ENCODE assay signal across 8 cellular contexts in the genomic region with DNA sequence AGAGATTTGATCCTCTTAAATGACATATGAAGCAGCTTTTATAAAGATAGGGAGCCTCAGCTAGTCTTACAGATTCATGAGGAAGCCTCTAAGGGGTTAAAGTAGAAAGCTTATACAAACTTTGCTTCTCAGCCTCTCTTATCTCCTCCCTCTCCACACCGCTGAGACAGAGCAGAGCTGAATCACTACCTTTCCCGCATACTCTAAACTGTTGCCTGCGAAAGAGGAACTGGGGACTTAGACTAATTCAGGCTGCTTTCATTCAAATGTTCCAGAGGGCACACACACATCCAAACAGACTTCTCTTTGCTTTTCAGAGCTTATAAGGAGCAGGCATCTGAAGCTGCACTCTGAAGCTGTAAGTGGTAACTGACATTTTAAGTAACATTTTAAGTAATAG. TPM values are rescaled to one million over a fixed set of nuclear protein-coding genes. Genes with fewer than 3 reads are reported as not detected.
DNase-seq lines count a peak whose midpoint lies in the region; ATAC-seq, FAIRE-seq and TF ChIP-seq lines count a peak whose summit lies in the region.

A gene (plus strand): TSS at position 169 of the 400 bp plus-strand sequence. CDS start 7,213 bp downstream, outside the sequence.

- TF ChIP-seq EP300 in SK-N-SH (IDR thresholded peaks at IDR 0.05; ENCODE audit: borderline replicate concordance in 1 of 2, low read depth in 1 of 2, low read length in 1 of 2): no peak

- no peak for FAIRE-seq in GM19239 (lab: Jason Lieb, UNC)

- CTCF ChIA-PET in SK-N-SH (lab: Yijun Ruan, JAX): interaction anchor here (0.7 to 1.2 kb wide), 2 partner anchors 9 to 142 kb away, joined by 3 to 5 read pairs; no protein-coding TSS in a partner anchor

- H3K9me3 ChIP-seq in SK-N-SH (no peaks in the 10 kb centered on the region), mesodermal cell (ENCODE audit: control insufficient read depth, low read length) (no peaks in the 10 kb centered on the region), gastrocnemius medialis (no peaks in the 10 kb centered on the region), right cardiac atrium (ENCODE audit: control insufficient read depth, low read length) (no peaks in the 10 kb centered on the region)

- H4K20me1 ChIP-seq in SK-N-SH (ENCODE audit: insufficient read depth): no peaks in the 10 kb centered on the region

- DNase-seq in GM19239 (ENCODE audit: insufficient read length, low spot score) (peak; percentile 0), SK-N-SH (peak; percentile 7), gastrocnemius medialis (no peak), LoVo (ENCODE audit: low spot score) (no peak), right cardiac atrium (no peak), GM10266 (ENCODE audit: extremely low spot score) (no peak)

- H3K27me3 ChIP-seq in SK-N-SH (ENCODE audit: insufficient read depth) (no peaks in the 10 kb centered on the region; the same call in 1 of the 2 replicates), gastrocnemius medialis (peaks cover 0 to 3% (median 0%) of the 10 kb centered on the region in 3 donors), right cardiac atrium (ENCODE audit: control insufficient read depth, insufficient read depth) (no peaks in the 10 kb centered on the region)

- no peak for TF ChIP-seq RAD21 in SK-N-SH (IDR thresholded peaks at IDR 0.05; ENCODE audit: low read length)

- ATAC-seq in HG02973 (IDR thresholded peaks at IDR 0.05; ENCODE audit: unreplicated experiment): peak; percentile 96
- no peak for ATAC-seq in gastrocnemius medialis
- no peak for ATAC-seq in right cardiac atrium

- H3K4me3 ChIP-seq in SK-N-SH (ENCODE audit: low read depth in 2 of 2, low read length in 1 of 2): peak within 1 kb of the TSS in 1 of 2 experiments; percentile 3; a peak in 1 of 4 replicates
- H3K4me3 ChIP-seq in mesodermal cell (ENCODE audit: extremely low read depth, insufficient read depth, low read length, poor library complexity, severe bottlenecking): no peak within 1 kb of the TSS
- H3K4me3 ChIP-seq in gastrocnemius medialis: no peak within 1 kb of the TSS
- H3K4me3 ChIP-seq in right cardiac atrium (ENCODE audit: low read length): no peak within 1 kb of the TSS

- intact Hi-C loops in gastrocnemius medialis (cut with DNase I; ENCODE audit: low total_unique reads) (no loop called here), right cardiac atrium (cut with DNase I) (no loop called here)

- no peaks in the 10 kb centered on the region for H3F3A ChIP-seq in SK-N-SH (replicated peaks; ENCODE audit: insufficient read depth)

- H3K27ac ChIP-seq in SK-N-SH (ENCODE audit: low read depth in 2 of 2, low read length in 1 of 2) (peak within 1 kb of the TSS in 1 of 2 experiments; percentile 34; a peak in 1 of 4 replicates), mesodermal cell (ENCODE audit: low read depth, low read length, severe bottlenecking) (peak within 1 kb of the TSS; percentile 16), gastrocnemius medialis (no peak within 1 kb of the TSS), right cardiac atrium (ENCODE audit: low read length) (no peak within 1 kb of the TSS)

- no peak for TF ChIP-seq POLR2A in gastrocnemius medialis (IDR thresholded peaks at IDR 0.05)

- H2AFZ ChIP-seq in SK-N-SH (ENCODE audit: low read depth): no peak within 1 kb of the TSS

- in situ Hi-C loops in gastrocnemius medialis (cut with MboI; ENCODE audit: low sequenced_read_pairs in 4 of 4): no loop called here

- WGBS in SK-N-SH (ENCODE audit: low lambda C conversion rate): 0% methylated on average over 3 of the region's 3 CpGs
- 0% methylated on average over 1 of the region's 3 CpGs; no CpG with 5 or more reads in 1 of the 2 experiments for WGBS in mesodermal cell (ENCODE audit: insufficient coverage in 2 of 2), 2 experiments
- 2% methylated on average over 3 of the region's 3 CpGs for WGBS in right cardiac atrium

- H3K79me2 ChIP-seq in SK-N-SH (ENCODE audit: insufficient read depth): no peaks in the 10 kb centered on the region

- POLR2A ChIA-PET in SK-N-SH (lab: Yijun Ruan, JAX): no interaction called here

- no peak within 1 kb of the TSS for H3K9ac ChIP-seq in SK-N-SH

- no peak within 1 kb of the TSS; the same call in 1 of the 2 replicates for H3K4me2 ChIP-seq in SK-N-SH

- no peaks in the 10 kb centered on the region for H3K9me2 ChIP-seq in SK-N-SH

- TF ChIP-seq CTCF in SK-N-SH (IDR thresholded peaks at IDR 0.05) (no peak), gastrocnemius medialis (IDR thresholded peaks at IDR 0.05 in 4 of 5, conservative IDR thresholded peaks at IDR 0.05 in 1 of 5) (no peak), GM10266 (IDR thresholded peaks at IDR 0.05; ENCODE audit: control insufficient read depth, insufficient read depth, low read depth, missing control alignments) (no peak)

- H3K4me1 ChIP-seq in SK-N-SH (ENCODE audit: control insufficient read depth in 1 of 2, insufficient read depth in 2 of 2, low read depth in 1 of 2, low read length in 1 of 2): no peaks in the 10 kb centered on the region
- peaks cover 14% of the 10 kb centered on the region for H3K4me1 ChIP-seq in mesodermal cell (ENCODE audit: control insufficient read depth, insufficient read depth, low read length, poor library complexity, severe bottlenecking)
- H3K4me1 ChIP-seq in gastrocnemius medialis: no peaks in the 10 kb centered on the region
- no peaks in the 10 kb centered on the region for H3K4me1 ChIP-seq in right cardiac atrium (ENCODE audit: control insufficient read depth, insufficient read depth, low read length)

- no peaks in the 10 kb centered on the region for H3K36me3 ChIP-seq in SK-N-SH (replicated peaks in 1 of 2; ENCODE audit: control insufficient read depth in 1 of 2, insufficient read depth in 2 of 2, low read length in 1 of 2)
- H3K36me3 ChIP-seq in mesodermal cell (ENCODE audit: control insufficient read depth, insufficient read depth, low read length): no peaks in the 10 kb centered on the region
- H3K36me3 ChIP-seq in gastrocnemius medialis: no peaks in the 10 kb centered on the region

TF ChIP-seq in SK-N-SH, 30 proteins besides CTCF, POLR2A, EP300 and RAD21:
- no peak for TF ChIP-seq EZH2phosphoT487 (IDR thresholded peaks at IDR 0.05; ENCODE audit: borderline replicate concordance, low read depth)
- TF ChIP-seq NRF1 (IDR thresholded peaks at IDR 0.05; ENCODE audit: low read depth, low read length): no peak
- no peak for TF ChIP-seq TAF1 (IDR thresholded peaks at IDR 0.05; ENCODE audit: borderline replicate concordance, low read depth, low read length)
- no peak for TF ChIP-seq ELF1 (IDR thresholded peaks at IDR 0.05)
- TF ChIP-seq, protein P1, sequence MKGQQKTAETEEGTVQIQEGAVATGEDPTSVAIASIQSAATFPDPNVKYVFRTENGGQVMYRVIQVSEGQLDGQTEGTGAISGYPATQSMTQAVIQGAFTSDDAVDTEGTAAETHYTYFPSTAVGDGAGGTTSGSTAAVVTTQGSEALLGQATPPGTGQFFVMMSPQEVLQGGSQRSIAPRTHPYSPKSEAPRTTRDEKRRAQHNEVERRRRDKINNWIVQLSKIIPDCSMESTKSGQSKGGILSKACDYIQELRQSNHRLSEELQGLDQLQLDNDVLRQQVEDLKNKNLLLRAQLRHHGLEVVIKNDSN (IDR thresholded peaks at IDR 0.05; ENCODE audit: borderline replicate concordance, low read depth): no peak
- no peak for TF ChIP-seq RCOR1 (IDR thresholded peaks at IDR 0.05; ENCODE audit: low read length)
- no peak for TF ChIP-seq GATA2 (CRISPR knock-in tag; IDR thresholded peaks at IDR 0.05)
- no peak for TF ChIP-seq JUND (IDR thresholded peaks at IDR 0.05)
- TF ChIP-seq, protein P2, sequence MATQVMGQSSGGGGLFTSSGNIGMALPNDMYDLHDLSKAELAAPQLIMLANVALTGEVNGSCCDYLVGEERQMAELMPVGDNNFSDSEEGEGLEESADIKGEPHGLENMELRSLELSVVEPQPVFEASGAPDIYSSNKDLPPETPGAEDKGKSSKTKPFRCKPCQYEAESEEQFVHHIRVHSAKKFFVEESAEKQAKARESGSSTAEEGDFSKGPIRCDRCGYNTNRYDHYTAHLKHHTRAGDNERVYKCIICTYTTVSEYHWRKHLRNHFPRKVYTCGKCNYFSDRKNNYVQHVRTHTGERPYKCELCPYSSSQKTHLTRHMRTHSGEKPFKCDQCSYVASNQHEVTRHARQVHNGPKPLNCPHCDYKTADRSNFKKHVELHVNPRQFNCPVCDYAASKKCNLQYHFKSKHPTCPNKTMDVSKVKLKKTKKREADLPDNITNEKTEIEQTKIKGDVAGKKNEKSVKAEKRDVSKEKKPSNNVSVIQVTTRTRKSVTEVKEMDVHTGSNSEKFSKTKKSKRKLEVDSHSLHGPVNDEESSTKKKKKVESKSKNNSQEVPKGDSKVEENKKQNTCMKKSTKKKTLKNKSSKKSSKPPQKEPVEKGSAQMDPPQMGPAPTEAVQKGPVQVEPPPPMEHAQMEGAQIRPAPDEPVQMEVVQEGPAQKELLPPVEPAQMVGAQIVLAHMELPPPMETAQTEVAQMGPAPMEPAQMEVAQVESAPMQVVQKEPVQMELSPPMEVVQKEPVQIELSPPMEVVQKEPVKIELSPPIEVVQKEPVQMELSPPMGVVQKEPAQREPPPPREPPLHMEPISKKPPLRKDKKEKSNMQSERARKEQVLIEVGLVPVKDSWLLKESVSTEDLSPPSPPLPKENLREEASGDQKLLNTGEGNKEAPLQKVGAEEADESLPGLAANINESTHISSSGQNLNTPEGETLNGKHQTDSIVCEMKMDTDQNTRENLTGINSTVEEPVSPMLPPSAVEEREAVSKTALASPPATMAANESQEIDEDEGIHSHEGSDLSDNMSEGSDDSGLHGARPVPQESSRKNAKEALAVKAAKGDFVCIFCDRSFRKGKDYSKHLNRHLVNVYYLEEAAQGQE (IDR thresholded peaks at IDR 0.05; ENCODE audit: low read depth, low read length): no peak
- TF ChIP-seq FOXJ3 (CRISPR knock-in tag; IDR thresholded peaks at IDR 0.05): no peak
- TF ChIP-seq, protein P3, sequence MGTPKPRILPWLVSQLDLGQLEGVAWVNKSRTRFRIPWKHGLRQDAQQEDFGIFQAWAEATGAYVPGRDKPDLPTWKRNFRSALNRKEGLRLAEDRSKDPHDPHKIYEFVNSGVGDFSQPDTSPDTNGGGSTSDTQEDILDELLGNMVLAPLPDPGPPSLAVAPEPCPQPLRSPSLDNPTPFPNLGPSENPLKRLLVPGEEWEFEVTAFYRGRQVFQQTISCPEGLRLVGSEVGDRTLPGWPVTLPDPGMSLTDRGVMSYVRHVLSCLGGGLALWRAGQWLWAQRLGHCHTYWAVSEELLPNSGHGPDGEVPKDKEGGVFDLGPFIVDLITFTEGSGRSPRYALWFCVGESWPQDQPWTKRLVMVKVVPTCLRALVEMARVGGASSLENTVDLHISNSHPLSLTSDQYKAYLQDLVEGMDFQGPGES (IDR thresholded peaks at IDR 0.05; ENCODE audit: low read depth, low read length): no peak
- TF ChIP-seq FOXM1 (IDR thresholded peaks at IDR 0.05; ENCODE audit: low read depth): no peak
TF ChIP-seq in SK-N-SH: peak in this region for 0.

RNA-seq across cellular contexts. Expression of the gene that starts here (rescaled TPM):
- polyA plus RNA-seq in SK-N-SH (2012; rRNA removed): 0.12 and 0.60 TPM in 2 replicates
- 0.63 and 1.1 TPM in 2 replicates for polyA plus RNA-seq in SK-N-SH (2012; cell fraction: cytosol; rRNA removed)
- 0.16 and 0.18 TPM in 2 replicates for polyA plus RNA-seq in SK-N-SH (2012; cell fraction: nucleus; rRNA removed)
- 0.52 TPM for polyA plus RNA-seq in mesodermal cell (2013, experiment 1 of 2)
- 0.76 TPM for polyA plus RNA-seq in mesodermal cell (2013, experiment 2 of 2)
- total RNA-seq in gastrocnemius medialis: under 1 TPM in 1 of 4 donors, not detected in 3; 0.04 TPM
- not detected for total RNA-seq in right cardiac atrium
- polyA plus RNA-seq in right cardiac atrium: not detected

Comparison
In these comparisons a context has a peak if more than half of its experiments do, and no peak if none do; other contexts are left out.
1. DNase-seq: peak in GM19239 (single experiment) and SK-N-SH (single experiment); none in gastrocnemius medialis (0 of 2), LoVo (single experiment), right cardiac atrium (0 of 3) and GM10266 (single experiment).